1 cellular context compared by ENCODE assay signal in genomic region chr21:42975886-42976608, GRCh38.
TF ChIP-seq lines count a peak whose summit lies in the region.

No MANE protein-coding gene starts in this region.

TF ChIP-seq in K562, 482 proteins besides CTCF, POLR2A, EP300 and RAD21 (continued from another document and continues in another):
- TF ChIP-seq, protein P1, sequence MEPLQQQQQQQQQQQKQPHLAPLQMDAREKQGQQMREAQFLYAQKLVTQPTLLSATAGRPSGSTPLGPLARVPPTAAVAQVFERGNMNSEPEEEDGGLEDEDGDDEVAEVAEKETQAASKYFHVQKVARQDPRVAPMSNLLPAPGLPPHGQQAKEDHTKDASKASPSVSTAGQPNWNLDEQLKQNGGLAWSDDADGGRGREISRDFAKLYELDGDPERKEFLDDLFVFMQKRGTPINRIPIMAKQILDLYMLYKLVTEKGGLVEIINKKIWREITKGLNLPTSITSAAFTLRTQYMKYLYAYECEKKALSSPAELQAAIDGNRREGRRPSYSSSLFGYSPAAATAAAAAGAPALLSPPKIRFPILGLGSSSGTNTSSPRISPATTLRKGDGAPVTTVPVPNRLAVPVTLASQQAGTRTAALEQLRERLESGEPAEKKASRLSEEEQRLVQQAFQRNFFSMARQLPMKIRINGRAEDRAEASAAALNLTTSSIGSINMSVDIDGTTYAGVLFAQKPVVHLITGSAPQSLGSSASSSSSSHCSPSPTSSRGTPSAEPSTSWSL (CRISPR knock-in tag; IDR thresholded peaks at IDR 0.05; ENCODE audit: borderline replicate concordance): no peak
- TF ChIP-seq ZKSCAN1 (IDR thresholded peaks at IDR 0.05; ENCODE audit: low read depth, low read length): no peak
- TF ChIP-seq MAFK (IDR thresholded peaks at IDR 0.05; ENCODE audit: low read length): no peak
- TF ChIP-seq MTF1 (CRISPR knock-in tag; IDR thresholded peaks at IDR 0.05; ENCODE audit: borderline replicate concordance): no peak
- no peak for TF ChIP-seq SREBF1 (IDR thresholded peaks at IDR 0.05; ENCODE audit: borderline replicate concordance, low read depth, low read length)
- TF ChIP-seq SIN3B (IDR thresholded peaks at IDR 0.05; ENCODE audit: low read depth): no peak
- TF ChIP-seq CREB1 (IDR thresholded peaks at IDR 0.05): no peak
- TF ChIP-seq CREB1 (CRISPR knock-in tag; IDR thresholded peaks at IDR 0.05): no peak
- 0 out of 2 replicates have a peak, but pooled peaks have one; percentile 57 for TF ChIP-seq CREB5 (CRISPR knock-in tag; IDR thresholded peaks at IDR 0.05)
- TF ChIP-seq ATF7 (IDR thresholded peaks at IDR 0.05): no peak
- no peak for TF ChIP-seq TBP (optimal IDR thresholded peaks at IDR 0.05; ENCODE audit: low read depth, low read length)
- TF ChIP-seq HDGF (IDR thresholded peaks at IDR 0.05): no peak
- TF ChIP-seq, protein P2, sequence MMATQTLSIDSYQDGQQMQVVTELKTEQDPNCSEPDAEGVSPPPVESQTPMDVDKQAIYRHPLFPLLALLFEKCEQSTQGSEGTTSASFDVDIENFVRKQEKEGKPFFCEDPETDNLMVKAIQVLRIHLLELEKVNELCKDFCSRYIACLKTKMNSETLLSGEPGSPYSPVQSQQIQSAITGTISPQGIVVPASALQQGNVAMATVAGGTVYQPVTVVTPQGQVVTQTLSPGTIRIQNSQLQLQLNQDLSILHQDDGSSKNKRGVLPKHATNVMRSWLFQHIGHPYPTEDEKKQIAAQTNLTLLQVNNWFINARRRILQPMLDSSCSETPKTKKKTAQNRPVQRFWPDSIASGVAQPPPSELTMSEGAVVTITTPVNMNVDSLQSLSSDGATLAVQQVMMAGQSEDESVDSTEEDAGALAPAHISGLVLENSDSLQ (IDR thresholded peaks at IDR 0.05): peak; percentile 35; the same call in 1 of the 2 replicates
- TF ChIP-seq ZNF316 (IDR thresholded peaks at IDR 0.05): no peak
- no peak for TF ChIP-seq FOSL1 (tag; conservative IDR thresholded peaks at IDR 0.05)
- no peak for TF ChIP-seq MAZ (CRISPR knock-in tag; conservative IDR thresholded peaks at IDR 0.05 in 1 of 2, IDR thresholded peaks at IDR 0.05 in 1 of 2)
- TF ChIP-seq KLF13 (tag; IDR thresholded peaks at IDR 0.05; ENCODE audit: borderline replicate concordance, low read depth): no peak
- TF ChIP-seq ZNF77 (CRISPR knock-in tag; IDR thresholded peaks at IDR 0.05): no peak
- no peak for TF ChIP-seq GABPB2 (CRISPR knock-in tag; conservative IDR thresholded peaks at IDR 0.05)
- TF ChIP-seq TGIF2 (CRISPR knock-in tag; IDR thresholded peaks at IDR 0.05): no peak
- TF ChIP-seq GATAD2A (IDR thresholded peaks at IDR 0.05): no peak
- TF ChIP-seq CEBPB (tag; IDR thresholded peaks at IDR 0.05): peak; percentile 80
- TF ChIP-seq ZNF707 (CRISPR knock-in tag; conservative IDR thresholded peaks at IDR 0.05): no peak
- TF ChIP-seq, protein P3, sequence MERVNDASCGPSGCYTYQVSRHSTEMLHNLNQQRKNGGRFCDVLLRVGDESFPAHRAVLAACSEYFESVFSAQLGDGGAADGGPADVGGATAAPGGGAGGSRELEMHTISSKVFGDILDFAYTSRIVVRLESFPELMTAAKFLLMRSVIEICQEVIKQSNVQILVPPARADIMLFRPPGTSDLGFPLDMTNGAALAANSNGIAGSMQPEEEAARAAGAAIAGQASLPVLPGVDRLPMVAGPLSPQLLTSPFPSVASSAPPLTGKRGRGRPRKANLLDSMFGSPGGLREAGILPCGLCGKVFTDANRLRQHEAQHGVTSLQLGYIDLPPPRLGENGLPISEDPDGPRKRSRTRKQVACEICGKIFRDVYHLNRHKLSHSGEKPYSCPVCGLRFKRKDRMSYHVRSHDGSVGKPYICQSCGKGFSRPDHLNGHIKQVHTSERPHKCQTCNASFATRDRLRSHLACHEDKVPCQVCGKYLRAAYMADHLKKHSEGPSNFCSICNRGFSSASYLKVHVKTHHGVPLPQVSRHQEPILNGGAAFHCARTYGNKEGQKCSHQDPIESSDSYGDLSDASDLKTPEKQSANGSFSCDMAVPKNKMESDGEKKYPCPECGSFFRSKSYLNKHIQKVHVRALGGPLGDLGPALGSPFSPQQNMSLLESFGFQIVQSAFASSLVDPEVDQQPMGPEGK (CRISPR knock-in tag; IDR thresholded peaks at IDR 0.05; ENCODE audit: borderline replicate concordance): no peak
- TF ChIP-seq TOE1 (IDR thresholded peaks at IDR 0.05; ENCODE audit: borderline replicate concordance): no peak
- no peak for TF ChIP-seq TOE1 (CRISPR knock-in tag; IDR thresholded peaks at IDR 0.05; ENCODE audit: borderline replicate concordance, low read depth)
- no peak for TF ChIP-seq FOXA1 (IDR thresholded peaks at IDR 0.05; ENCODE audit: borderline replicate concordance)
- TF ChIP-seq, protein P4, sequence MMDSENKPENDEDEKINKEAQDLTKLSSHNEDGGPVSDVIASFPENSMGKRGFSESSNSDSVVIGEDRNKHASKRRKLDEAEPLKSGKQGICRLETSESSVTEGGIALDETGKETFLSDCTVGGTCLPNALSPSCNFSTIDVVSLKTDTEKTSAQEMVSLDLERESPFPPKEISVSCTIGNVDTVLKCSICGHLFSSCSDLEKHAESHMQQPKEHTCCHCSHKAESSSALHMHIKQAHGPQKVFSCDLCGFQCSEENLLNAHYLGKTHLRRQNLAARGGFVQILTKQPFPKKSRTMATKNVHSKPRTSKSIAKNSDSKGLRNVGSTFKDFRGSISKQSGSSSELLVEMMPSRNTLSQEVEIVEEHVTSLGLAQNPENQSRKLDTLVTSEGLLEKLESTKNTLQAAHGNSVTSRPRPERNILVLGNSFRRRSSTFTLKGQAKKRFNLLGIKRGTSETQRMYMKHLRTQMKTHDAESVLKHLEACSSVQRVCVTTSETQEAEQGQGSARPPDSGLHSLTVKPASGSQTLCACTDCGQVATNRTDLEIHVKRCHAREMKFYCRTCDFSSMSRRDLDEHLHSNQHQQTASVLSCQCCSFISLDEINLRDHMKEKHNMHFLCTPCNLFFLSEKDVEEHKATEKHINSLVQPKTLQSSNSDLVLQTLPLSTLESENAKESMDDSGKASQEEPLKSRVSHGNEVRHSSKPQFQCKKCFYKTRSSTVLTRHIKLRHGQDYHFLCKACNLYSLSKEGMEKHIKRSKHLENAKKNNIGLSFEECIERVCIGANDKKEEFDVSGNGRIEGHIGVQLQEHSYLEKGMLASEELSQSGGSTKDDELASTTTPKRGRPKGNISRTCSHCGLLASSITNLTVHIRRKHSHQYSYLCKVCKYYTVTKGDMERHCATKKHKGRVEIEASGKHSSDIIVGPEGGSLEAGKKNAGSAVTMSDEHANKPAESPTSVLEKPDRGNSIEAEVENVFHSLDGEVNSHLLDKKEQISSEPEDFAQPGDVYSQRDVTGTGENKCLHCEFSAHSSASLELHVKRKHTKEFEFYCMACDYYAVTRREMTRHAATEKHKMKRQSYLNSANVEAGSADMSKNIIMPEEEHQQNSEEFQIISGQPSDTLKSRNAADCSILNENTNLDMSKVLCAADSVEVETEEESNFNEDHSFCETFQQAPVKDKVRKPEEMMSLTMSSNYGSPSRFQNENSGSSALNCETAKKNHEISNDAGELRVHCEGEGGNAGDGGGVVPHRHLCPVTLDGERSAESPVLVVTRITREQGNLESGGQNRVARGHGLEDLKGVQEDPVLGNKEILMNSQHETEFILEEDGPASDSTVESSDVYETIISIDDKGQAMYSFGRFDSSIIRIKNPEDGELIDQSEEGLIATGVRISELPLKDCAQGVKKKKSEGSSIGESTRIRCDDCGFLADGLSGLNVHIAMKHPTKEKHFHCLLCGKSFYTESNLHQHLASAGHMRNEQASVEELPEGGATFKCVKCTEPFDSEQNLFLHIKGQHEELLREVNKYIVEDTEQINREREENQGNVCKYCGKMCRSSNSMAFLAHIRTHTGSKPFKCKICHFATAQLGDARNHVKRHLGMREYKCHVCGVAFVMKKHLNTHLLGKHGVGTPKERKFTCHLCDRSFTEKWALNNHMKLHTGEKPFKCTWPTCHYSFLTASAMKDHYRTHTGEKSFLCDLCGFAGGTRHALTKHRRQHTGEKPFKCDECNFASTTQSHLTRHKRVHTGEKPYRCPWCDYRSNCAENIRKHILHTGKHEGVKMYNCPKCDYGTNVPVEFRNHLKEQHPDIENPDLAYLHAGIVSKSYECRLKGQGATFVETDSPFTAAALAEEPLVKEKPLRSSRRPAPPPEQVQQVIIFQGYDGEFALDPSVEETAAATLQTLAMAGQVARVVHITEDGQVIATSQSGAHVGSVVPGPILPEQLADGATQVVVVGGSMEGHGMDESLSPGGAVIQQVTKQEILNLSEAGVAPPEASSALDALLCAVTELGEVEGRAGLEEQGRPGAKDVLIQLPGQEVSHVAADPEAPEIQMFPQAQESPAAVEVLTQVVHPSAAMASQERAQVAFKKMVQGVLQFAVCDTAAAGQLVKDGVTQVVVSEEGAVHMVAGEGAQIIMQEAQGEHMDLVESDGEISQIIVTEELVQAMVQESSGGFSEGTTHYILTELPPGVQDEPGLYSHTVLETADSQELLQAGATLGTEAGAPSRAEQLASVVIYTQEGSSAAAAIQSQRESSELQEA (IDR thresholded peaks at IDR 0.05; ENCODE audit: low read depth): no peak
- TF ChIP-seq ZNF830 (CRISPR knock-in tag; IDR thresholded peaks at IDR 0.05): no peak
- no peak for TF ChIP-seq NEUROD1 (IDR thresholded peaks at IDR 0.05; ENCODE audit: borderline replicate concordance, low read depth, low read length, partially characterized antibody)
- TF ChIP-seq CEBPG (CRISPR knock-in tag; IDR thresholded peaks at IDR 0.05): peak; percentile 26; the same call in 1 of the 2 replicates
- TF ChIP-seq CEBPG (tag; conservative IDR thresholded peaks at IDR 0.05 in 1 of 2, IDR thresholded peaks at IDR 0.05 in 1 of 2): peak; percentile 59 to 80
- no peak for TF ChIP-seq MYNN (IDR thresholded peaks at IDR 0.05)
- TF ChIP-seq MYNN (CRISPR knock-in tag; IDR thresholded peaks at IDR 0.05): no peak
- TF ChIP-seq, protein P5, sequence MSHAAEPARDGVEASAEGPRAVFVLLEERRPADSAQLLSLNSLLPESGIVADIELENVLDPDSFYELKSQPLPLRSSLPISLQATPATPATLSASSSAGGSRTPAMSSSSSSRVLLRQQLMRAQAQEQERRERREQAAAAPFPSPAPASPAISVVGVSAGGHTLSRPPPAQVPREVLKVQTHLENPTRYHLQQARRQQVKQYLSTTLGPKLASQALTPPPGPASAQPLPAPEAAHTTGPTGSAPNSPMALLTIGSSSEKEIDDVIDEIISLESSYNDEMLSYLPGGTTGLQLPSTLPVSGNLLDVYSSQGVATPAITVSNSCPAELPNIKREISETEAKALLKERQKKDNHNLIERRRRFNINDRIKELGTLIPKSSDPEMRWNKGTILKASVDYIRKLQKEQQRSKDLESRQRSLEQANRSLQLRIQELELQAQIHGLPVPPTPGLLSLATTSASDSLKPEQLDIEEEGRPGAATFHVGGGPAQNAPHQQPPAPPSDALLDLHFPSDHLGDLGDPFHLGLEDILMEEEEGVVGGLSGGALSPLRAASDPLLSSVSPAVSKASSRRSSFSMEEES (CRISPR knock-in tag; IDR thresholded peaks at IDR 0.05): no peak
- 0 out of 2 replicates have a peak, but pooled peaks have one; percentile 4 for TF ChIP-seq SMARCA4 (IDR thresholded peaks at IDR 0.05)
